ENCODE assay signal across 13 cellular contexts in genomic region chr16:2005646-2006045, GRCh38. TPM values are rescaled to one million over a fixed set of nuclear protein-coding genes. Genes with fewer than 3 reads are reported as not detected.
DNase-seq lines count a peak whose midpoint lies in the region; ATAC-seq and TF ChIP-seq lines count a peak whose summit lies in the region.
"Had no signal": no experiment of that assay in that cellular context is flagged by ENCODE, and none has a peak within 500 bp of the region (broad histone marks: within the 10 kb centered on the region; RNA-seq: fewer than 3 reads in every experiment).

No MANE protein-coding gene starts in this region.

- CTCF ChIA-PET in Calu3 (lab: Charles Lee) = no interaction called here

- no peak for ATAC-seq in GM18858 (IDR thresholded peaks at IDR 0.05; ENCODE audit: unreplicated experiment)
- ATAC-seq: gastrocnemius medialis had no signal

- H3K27me3 Mint-ChIP-seq in Calu3 (ENCODE audit: unreplicated experiment) = no peaks in the 10 kb centered on the region
- H3K27me3 Mint-ChIP-seq: CD4-positive, alpha-beta memory T cell had no signal

- no peaks in the 10 kb centered on the region for H3K27me3 ChIP-seq in NT2/D1 (ENCODE audit: insufficient read depth, insufficient read length)
- H3K27me3 ChIP-seq in Peyer's patch = no peaks in the 10 kb centered on the region
- H3K27me3 ChIP-seq: gastrocnemius medialis had no signal

- no TSS peak for BruUV-seq in Calu3 (replicated peaks; lab: Mats Ljungman, UMichigan)

- H3K27ac ChIP-seq in 22Rv1 = no peak overlapping the region
- H3K27ac ChIP-seq in Peyer's patch = no peak overlapping the region
- H3K27ac ChIP-seq: SK-N-MC had no signal

- intact Hi-C loops in Calu3 (cut with micrococcal nuclease; ENCODE audit: unreplicated experiment) = no loop called here

- DNase-seq in Calu3 (no peak), NT2/D1 (ENCODE audit: low read depth, low spot score) (no peak), fibroblast of villous mesenchyme (ENCODE audit: low read depth) (no peak), DMS114 treated with DMSO at 0.1 percent for 48 hours (lab: John Stamatoyannopoulos, UW; ENCODE audit: unreplicated experiment) (no peak), Peyer's patch (no peak)
- no peak for DNase-seq in effector CD4-positive, alpha-beta T cell
- DNase-seq: activated effector memory CD4-positive, alpha-beta T cell treated with Interleukin-2 at 50 U/mL for 16 hours; CD4-positive, alpha-beta memory T cell; gastrocnemius medialis; NCI-H526 had no signal

- H3K36me3 ChIP-seq in NT2/D1 (ENCODE audit: insufficient read depth, insufficient read length, low read length) = peaks cover 72% of the 10 kb centered on the region
- H3K36me3 ChIP-seq in Peyer's patch = peaks cover 0 to 28% (median 3%) of the 10 kb centered on the region in 3 donors

- TF ChIP-seq CTCF in 22Rv1 (IDR thresholded peaks at IDR 0.05) (peak; percentile 6; the same call in 1 of the 2 replicates), Calu3 (IDR thresholded peaks at IDR 0.05; ENCODE audit: unreplicated experiment) (no peak), fibroblast of villous mesenchyme (IDR thresholded peaks at IDR 0.05; ENCODE audit: insufficient read depth, low read depth, low read length) (peak; percentile 16), Peyer's patch (IDR thresholded peaks at IDR 0.05) (no peak)

- H3K4me3 Mint-ChIP-seq in Calu3 (ENCODE audit: low read depth, unreplicated experiment) = peak overlapping the region; percentile 89

- H3K9me3 ChIP-seq in NT2/D1 (ENCODE audit: insufficient read depth, low read length) (no peaks in the 10 kb centered on the region), Peyer's patch (no peaks in the 10 kb centered on the region)
- H3K9me3 ChIP-seq: gastrocnemius medialis had no signal

- H3K4me1 Mint-ChIP-seq in Calu3 (ENCODE audit: low read depth, unreplicated experiment) = peaks cover 38% of the 10 kb centered on the region

- H3K27ac Mint-ChIP-seq in Calu3 (ENCODE audit: unreplicated experiment) = peak overlapping the region; percentile 10

- peaks cover 38% of the 10 kb centered on the region for H3K4me1 ChIP-seq in NT2/D1 (ENCODE audit: insufficient read depth, insufficient read length)
- H3K4me1 ChIP-seq in Peyer's patch = peaks cover 16 to 58% (median 24%) of the 10 kb centered on the region in 4 donors

- no peak overlapping the region for H3K4me3 ChIP-seq in NT2/D1 (ENCODE audit: insufficient read length, low read depth)
- no peak overlapping the region for H3K4me3 ChIP-seq in fibroblast of villous mesenchyme (ENCODE audit: low read depth, low read length)
- H3K4me3 ChIP-seq in Peyer's patch = no peak overlapping the region
- H3K4me3 ChIP-seq: gastrocnemius medialis, SK-N-MC had no signal

- TF ChIP-seq POLR2A in Peyer's patch (IDR thresholded peaks at IDR 0.05) = no peak

- no peaks in the 10 kb centered on the region for H3K9me3 Mint-ChIP-seq in Calu3 (ENCODE audit: low read depth, unreplicated experiment)
- H3K9me3 Mint-ChIP-seq: CD4-positive, alpha-beta memory T cell had no signal

- peaks cover 53% of the 10 kb centered on the region for H3K36me3 Mint-ChIP-seq in Calu3 (ENCODE audit: insufficient read depth, unreplicated experiment)

- H3K9ac ChIP-seq in NT2/D1 (ENCODE audit: insufficient read length, low read depth) = peak overlapping the region; percentile 46

RNA-seq across cellular contexts. Expression of gene ZNF598, which starts 4.0 kb away (rescaled TPM):
- total RNA-seq in Calu3 (2022) (72.4 and 73.1 TPM in 2 replicates), fibroblast of villous mesenchyme (23.5 and 27.6 TPM in 2 replicates), Peyer's patch (10 to 100 TPM; 48.5 to 84.0 (median 51.4) TPM)

RNA-seq across cellular contexts. Expression of gene NPW, which starts 13.9 kb away (rescaled TPM):
- 1.5 and 4.2 TPM in 2 replicates for total RNA-seq in Calu3 (2022)
- total RNA-seq in fibroblast of villous mesenchyme = 0.32 and 1.3 TPM in 2 replicates
- 1 to 10 TPM in 2 of 4 donors, not detected in 2; 2.8 to 9.1 TPM for total RNA-seq in Peyer's patch
- total RNA-seq: CD4-positive, alpha-beta memory T cell; gastrocnemius medialis had no signal

RNA-seq across cellular contexts. Expression of gene SYNGR3, which starts 15.9 kb away (rescaled TPM):
- 3.6 and 3.8 TPM in 2 replicates for total RNA-seq in Calu3 (2022)
- 1.6 and 2.6 TPM in 2 replicates for total RNA-seq in fibroblast of villous mesenchyme
- total RNA-seq in Peyer's patch = 1 to 10 TPM in 3 of 4 donors, not detected in 1; 1.3 to 3.9 (median 3.3) TPM

RNA-seq across cellular contexts. Expression of gene NHERF2, which starts 21.1 kb away (rescaled TPM):
- total RNA-seq in Calu3 (2022) (15.7 and 22.0 TPM in 2 replicates), fibroblast of villous mesenchyme (52.7 and 59.3 TPM in 2 replicates), Peyer's patch (100 to 1,000 TPM in 1 of 4 donors, 10 to 100 TPM in 3; 21.5 to 104 (median 30.2) TPM)

RNA-seq across cellular contexts. Expression of gene GFER, which starts 21.7 kb away (rescaled TPM):
- total RNA-seq in Calu3 (2022) (40.8 and 43.5 TPM in 2 replicates), fibroblast of villous mesenchyme (9.5 and 13.9 TPM in 2 replicates), Peyer's patch (100 to 1,000 TPM in 1 of 4 donors, 10 to 100 TPM in 3; 31.4 to 102 (median 83.1) TPM)

Comparison
In these comparisons a context has a peak if more than half of its experiments do, and no peak if none do; other contexts are left out.
1. CTCF ChIP-seq: peak in 22Rv1 (single experiment) and fibroblast of villous mesenchyme (single experiment); none in Calu3 (single experiment) and Peyer's patch (0 of 6).